Comparison of ENCODE assay signal across 27 cellular contexts in the genomic region with DNA sequence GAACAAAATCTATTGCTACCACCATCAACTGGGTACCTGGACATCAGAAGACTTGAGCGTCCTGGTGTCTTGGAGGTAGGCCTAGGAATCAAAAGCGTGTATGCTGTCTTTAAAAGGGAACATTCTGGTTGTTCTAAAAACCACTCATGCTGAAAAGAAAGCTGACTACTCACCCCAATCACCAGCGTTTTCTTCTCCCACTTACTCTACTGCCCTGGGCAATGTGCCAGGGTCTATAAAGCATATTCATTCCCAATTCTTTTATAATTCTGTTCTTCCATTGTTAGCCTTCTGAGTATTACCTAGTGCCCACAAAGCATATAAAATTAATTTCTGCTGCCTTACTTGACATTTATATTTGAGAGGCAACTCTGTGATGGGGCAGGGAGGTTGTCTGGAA.
A peak's percentile ranks its signal among the peaks of the same experiment; 100 is the strongest.
DNase-seq lines count a peak whose midpoint lies in the region; ATAC-seq and TF ChIP-seq lines count a peak whose summit lies in the region.
"Had no signal": no experiment of that assay in that cellular context is flagged by ENCODE, and none has a peak within 500 bp of the region (broad histone marks: within the 10 kb centered on the region; RNA-seq: fewer than 3 reads in every experiment).

No MANE protein-coding gene starts in this region.

- H3K9me3 ChIP-seq in thyroid gland: no peaks in the 10 kb centered on the region
- H3K9me3 ChIP-seq: BE2C had no signal

- no peak for ATAC-seq in activated naive CD8-positive, alpha-beta T cell treated with anti-CD3 and anti-CD28 coated beads, Interleukin-2, amount 50 U/mL, for 24 hours

- H3K4me3 Mint-ChIP-seq in activated naive CD8-positive, alpha-beta T cell treated with anti-CD3 and anti-CD28 coated beads, Interleukin-2, amount 50 U/mL, for 24 hours: no peak overlapping the region
- H3K4me3 Mint-ChIP-seq: CD14-positive monocyte; T-helper 1 cell treated with Interleukin-12 subunit alpha and Interleukin-12 subunit beta and Interleukin-4 antibody, amounts not matched to agents 30 μg/mL and 1 μg/mL, for 36 hours had no signal

- WGBS in thyroid gland, 2 donors: 28 to 42% methylated on average over 3 of the region's 3 CpGs

- no peak for TF ChIP-seq POLR2A in thyroid gland (IDR thresholded peaks at IDR 0.05)

- H3K27ac ChIP-seq in thyroid gland: no peak overlapping the region
- H3K27ac ChIP-seq: GM23248, RWPE1, SK-N-MC had no signal

- no peaks in the 10 kb centered on the region for H3K27me3 ChIP-seq in thyroid gland
- H3K27me3 ChIP-seq: BE2C had no signal

- H3K4me1 Mint-ChIP-seq in activated naive CD8-positive, alpha-beta T cell treated with anti-CD3 and anti-CD28 coated beads, Interleukin-2, amount 50 U/mL, for 24 hours: no peaks in the 10 kb centered on the region
- H3K4me1 Mint-ChIP-seq: CD14-positive monocyte had no signal

- H3K9me3 Mint-ChIP-seq in activated naive CD8-positive, alpha-beta T cell treated with anti-CD3 and anti-CD28 coated beads, Interleukin-2, amount 50 U/mL, for 24 hours: peaks cover 4% of the 10 kb centered on the region
- H3K9me3 Mint-ChIP-seq: CD14-positive monocyte; T-helper 1 cell treated with Interleukin-12 subunit alpha and Interleukin-12 subunit beta and Interleukin-4 antibody, amounts not matched to agents 30 μg/mL and 1 μg/mL, for 36 hours had no signal

- DNase-seq in NCI-H2107 treated with DMSO at 0.1 percent for 48 hours (lab: John Stamatoyannopoulos, UW; ENCODE audit: unreplicated experiment) (peak; percentile 68), NCI-H2107 (lab: John Stamatoyannopoulos, UW) (no peak), NCI-H1105 treated with DMSO at 0.1 percent for 48 hours (lab: John Stamatoyannopoulos, UW) (peak; percentile 86), NCI-H446 treated with DMSO at 0.1 percent for 48 hours (lab: John Stamatoyannopoulos, UW) (peak; percentile 23), thyroid gland (peak; percentile 3 to 30), COR-L47 (lab: John Stamatoyannopoulos, UW) (no peak), SW480 (ENCODE audit: low spot score) (no peak)
- no peak for DNase-seq in activated naive CD8-positive, alpha-beta T cell treated with anti-CD3 and anti-CD28 coated beads, Interleukin-2, amount 50 U/mL, for 24 hours
- DNase-seq: 8988T, ACHN, BE2C, DMS153, GM23248, H7, KG1, MM.1S, NCI-H1436 treated with DMSO at 0.1 percent for 48 hours, NCI-H187 treated with DMSO at 0.1 percent for 48 hours, NCI-H2171, NCI-H226, NCI-H524 treated with DMSO at 0.1 percent for 48 hours, NCI-H774, SHP77 treated with DMSO at 0.1 percent for 48 hours had no signal

- H3K4me1 ChIP-seq in thyroid gland: no peaks in the 10 kb centered on the region
- H3K4me1 ChIP-seq: BE2C had no signal

- no peaks in the 10 kb centered on the region for H3K36me3 Mint-ChIP-seq in activated naive CD8-positive, alpha-beta T cell treated with anti-CD3 and anti-CD28 coated beads, Interleukin-2, amount 50 U/mL, for 24 hours (ENCODE audit: low read depth)
- H3K36me3 Mint-ChIP-seq: CD14-positive monocyte had no signal

- no peak for TF ChIP-seq CTCF in thyroid gland (IDR thresholded peaks at IDR 0.05)

- no peaks in the 10 kb centered on the region for H3K36me3 ChIP-seq in thyroid gland
- H3K36me3 ChIP-seq: BE2C had no signal

- intact Hi-C loops in thyroid gland (cut with DNase I): no loop called here

- no peak overlapping the region for H3K27ac Mint-ChIP-seq in activated naive CD8-positive, alpha-beta T cell treated with anti-CD3 and anti-CD28 coated beads, Interleukin-2, amount 50 U/mL, for 24 hours
- H3K27ac Mint-ChIP-seq: CD14-positive monocyte; T-helper 1 cell treated with Interleukin-12 subunit alpha and Interleukin-12 subunit beta and Interleukin-4 antibody, amounts not matched to agents 30 μg/mL and 1 μg/mL, for 36 hours had no signal

- no peak overlapping the region for H3K4me3 ChIP-seq in thyroid gland (replicated peaks in 1 of 3)
- H3K4me3 ChIP-seq: GM23248, SK-N-MC had no signal

- H3K27me3 Mint-ChIP-seq in activated naive CD8-positive, alpha-beta T cell treated with anti-CD3 and anti-CD28 coated beads, Interleukin-2, amount 50 U/mL, for 24 hours: peaks cover 6% of the 10 kb centered on the region

Comparison
In these comparisons a context has a peak if more than half of its experiments do, and no peak if none do; other contexts are left out.
1. DNase-seq: peak in NCI-H2107 treated with DMSO at 0.1 percent for 48 hours (single experiment), NCI-H1105 treated with DMSO at 0.1 percent for 48 hours (single experiment), NCI-H446 treated with DMSO at 0.1 percent for 48 hours (single experiment) and thyroid gland (2 of 2); none in NCI-H2107 (single experiment), COR-L47 (single experiment), activated naive CD8-positive, alpha-beta T cell treated with anti-CD3 and anti-CD28 coated beads, Interleukin-2, amount 50 U/mL, for 24 hours (single experiment) and SW480 (single experiment).